15 cellular contexts compared by ENCODE assay signal in the genomic region with DNA sequence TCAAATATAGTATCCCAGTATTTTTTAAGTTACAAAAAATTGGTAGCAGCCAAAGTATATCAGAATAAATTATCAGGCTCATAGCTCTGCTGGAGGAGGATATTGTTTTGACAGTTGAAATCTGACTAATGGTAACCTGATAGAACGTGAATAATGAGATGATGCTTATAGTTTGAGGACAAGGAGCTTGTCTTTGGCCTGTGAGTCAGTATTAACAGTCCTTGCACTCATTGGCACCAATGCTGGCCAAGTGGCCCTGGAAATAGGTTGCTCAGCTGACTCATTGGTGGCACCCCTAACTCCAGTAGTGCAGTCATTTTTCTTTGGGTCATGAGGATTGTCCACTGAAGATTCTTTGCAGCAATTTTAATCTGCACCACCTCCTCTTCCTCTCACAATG.
A peak's percentile ranks its signal among the peaks of the same experiment; 100 is the strongest.
DNase-seq lines count a peak whose midpoint lies in the region; ATAC-seq, FAIRE-seq and TF ChIP-seq lines count a peak whose summit lies in the region.
"Had no signal": no experiment of that assay in that cellular context is flagged by ENCODE, and none has a peak within 500 bp of the region (broad histone marks: within the 10 kb centered on the region; RNA-seq: fewer than 3 reads in every experiment).

No MANE protein-coding gene starts in this region.

- no peak overlapping the region for H3K27ac Mint-ChIP-seq in activated naive CD8-positive, alpha-beta T cell treated with anti-CD3 and anti-CD28 coated beads for 36 hours

- no peak for TF ChIP-seq POLR2A in erythroblast (IDR thresholded peaks at IDR 0.05; ENCODE audit: low read length)

- ATAC-seq in HG02678 (IDR thresholded peaks at IDR 0.05; ENCODE audit: unreplicated experiment), result no peak
- ATAC-seq: upper lobe of right lung had no signal

- H3K4me1 ChIP-seq in keratinocyte (ENCODE audit: control insufficient read depth, extremely low read depth, insufficient read depth, low read length), result peaks cover 33% of the 10 kb centered on the region
- H3K4me1 ChIP-seq: prostate gland had no signal

- dilution Hi-C loops in keratinocyte (cut with MboI; ENCODE audit: extremely low pct_ligation_motif_present, low sequenced_read_pairs), result no loop called here

- in situ Hi-C loops in brain microvascular endothelial cell (cut with HindIII; ENCODE audit: low pct_ligation_motif_present, low sequenced_read_pairs), result no loop called here
- in situ Hi-C loops in GM13977 (cut with MboI; ENCODE audit: low pct_unique_long_range_greater_than_20kb, low sequenced_read_pairs, unreplicated experiment), result no loop called here

- H3K27me3 ChIP-seq in brain microvascular endothelial cell (replicated peaks), result no peaks in the 10 kb centered on the region
- no peaks in the 10 kb centered on the region for H3K27me3 ChIP-seq in keratinocyte (ENCODE audit: control insufficient read depth, extremely low read depth, insufficient read depth, low read length)
- H3K27me3 ChIP-seq: upper lobe of right lung had no signal

- no peak for FAIRE-seq in keratinocyte (lab: Jason Lieb, UNC)

- no peaks in the 10 kb centered on the region for H3K9me3 ChIP-seq in keratinocyte (ENCODE audit: control insufficient read depth, low read depth, low read length)
- H3K9me3 ChIP-seq: prostate gland, upper lobe of right lung had no signal

- H3K4me2 ChIP-seq in keratinocyte (ENCODE audit: control insufficient read depth, extremely low read depth, insufficient read depth, low read depth, low read length), result no peak overlapping the region

- no peaks in the 10 kb centered on the region for H3K36me3 Mint-ChIP-seq in activated naive CD8-positive, alpha-beta T cell treated with anti-CD3 and anti-CD28 coated beads for 36 hours

- no peak overlapping the region for H3K4me3 ChIP-seq in AG10803 (ENCODE audit: low read length)
- H3K4me3 ChIP-seq in brain microvascular endothelial cell (ENCODE audit: low read depth, low read length), result no peak overlapping the region
- H3K4me3 ChIP-seq in keratinocyte (ENCODE audit: control insufficient read depth in 2 of 3, extremely low read depth in 1 of 3, insufficient read depth in 2 of 3, low read depth in 1 of 3, low read length in 3 of 3), result no peak overlapping the region
- H3K4me3 ChIP-seq: prostate gland, SK-N-MC, upper lobe of right lung had no signal

- peak; percentile 24 for DNase-seq in AG10803 (ENCODE audit: low read depth)
- DNase-seq in HT1080 (ENCODE audit: low read depth), result peak; percentile 93
- peak; percentile 83 for DNase-seq in brain microvascular endothelial cell
- DNase-seq in keratinocyte (ENCODE audit: low read depth, low spot score), result peak; percentile 21
- DNase-seq in erythroblast (lab: John Stamatoyannopoulos, UW), result no peak
- no peak for DNase-seq in activated naive CD8-positive, alpha-beta T cell treated with anti-CD3 and anti-CD28 coated beads for 36 hours
- no peak for DNase-seq in GM13977 (ENCODE audit: low spot score)
- DNase-seq: activated naive CD4-positive, alpha-beta T cell treated with Interleukin-2 at 50 U/mL for 16 hours; central memory CD4-positive, alpha-beta T cell; DMS153; stimulated activated CD4-positive, alpha-beta T cell treated with anti-CD3 and anti-CD28 coated beads, Interleukin-2, amount 100 ng/mL, for 24 hours; upper lobe of right lung had no signal

- peak overlapping the region; percentile 64 for H3K27ac ChIP-seq in brain microvascular endothelial cell
- no peak overlapping the region for H3K27ac ChIP-seq in keratinocyte (ENCODE audit: control insufficient read depth, insufficient read depth, low read length)
- H3K27ac ChIP-seq: prostate gland, SK-N-MC, upper lobe of right lung had no signal

- H3K9ac ChIP-seq in keratinocyte (ENCODE audit: control insufficient read depth, extremely low read depth, insufficient read depth, low read length), result no peak overlapping the region

- no peak overlapping the region for H2AFZ ChIP-seq in keratinocyte (ENCODE audit: control insufficient read depth, low read length)

- no peaks in the 10 kb centered on the region for H3K4me1 Mint-ChIP-seq in activated naive CD8-positive, alpha-beta T cell treated with anti-CD3 and anti-CD28 coated beads for 36 hours

- no peaks in the 10 kb centered on the region for H4K20me1 ChIP-seq in keratinocyte (ENCODE audit: control insufficient read depth, extremely low read depth, insufficient read depth, low read length)

- no peaks in the 10 kb centered on the region for H3K79me2 ChIP-seq in keratinocyte (ENCODE audit: control insufficient read depth, insufficient read depth, low read length)

- TF ChIP-seq CTCF in AG10803 (conservative IDR thresholded peaks at IDR 0.05; ENCODE audit: low read length), result no peak
- no peak for TF ChIP-seq CTCF in brain microvascular endothelial cell (IDR thresholded peaks at IDR 0.05; ENCODE audit: low read depth, low read length, missing control alignments)
- no peak for TF ChIP-seq CTCF in keratinocyte (optimal IDR thresholded peaks at IDR 0.05 in 1 of 3, IDR thresholded peaks at IDR 0.05 in 1 of 3, conservative IDR thresholded peaks at IDR 0.05 in 1 of 3; ENCODE audit: extremely low read depth in 1 of 3, insufficient read depth in 2 of 3, low read length in 3 of 3)
- no peak for TF ChIP-seq CTCF in GM13977 (IDR thresholded peaks at IDR 0.05; ENCODE audit: extremely low read depth, insufficient read depth, missing control alignments)

- H3K27me3 Mint-ChIP-seq in activated naive CD8-positive, alpha-beta T cell treated with anti-CD3 and anti-CD28 coated beads for 36 hours, result peaks cover 8% of the 10 kb centered on the region

- no peaks in the 10 kb centered on the region for H3K9me3 Mint-ChIP-seq in activated naive CD8-positive, alpha-beta T cell treated with anti-CD3 and anti-CD28 coated beads for 36 hours

- H3K36me3 ChIP-seq in brain microvascular endothelial cell (replicated peaks), result no peaks in the 10 kb centered on the region
- H3K36me3 ChIP-seq in keratinocyte (ENCODE audit: control insufficient read depth in 2 of 2, extremely low read depth in 1 of 2, insufficient read depth in 2 of 2, low read length in 2 of 2), result no peaks in the 10 kb centered on the region
- H3K36me3 ChIP-seq: prostate gland, upper lobe of right lung had no signal

- H3K9me1 ChIP-seq in keratinocyte (ENCODE audit: control insufficient read depth, extremely low read depth, insufficient read depth, low read length), result no peaks in the 10 kb centered on the region

- H3K4me3 Mint-ChIP-seq in activated naive CD8-positive, alpha-beta T cell treated with anti-CD3 and anti-CD28 coated beads for 36 hours, result no peak overlapping the region

Comparison
In these comparisons a context has a peak if more than half of its experiments do, and no peak if none do; other contexts are left out.
1. DNase-seq: peak in AG10803 (single experiment), HT1080 (single experiment), brain microvascular endothelial cell (single experiment) and keratinocyte (single experiment); none in erythroblast (0 of 2), activated naive CD8-positive, alpha-beta T cell treated with anti-CD3 and anti-CD28 coated beads for 36 hours (single experiment) and GM13977 (single experiment).